38 cellular contexts compared by ENCODE assay signal in genomic region chr3:154422694-154423093, GRCh38. TPM values are rescaled to one million over a fixed set of nuclear protein-coding genes. Genes with fewer than 3 reads are reported as not detected.
"Had no signal": no experiment of that assay in that cellular context is flagged by ENCODE, and none has a peak within 500 bp of the region (broad histone marks: within the 10 kb centered on the region; RNA-seq: fewer than 3 reads in every experiment).

No MANE protein-coding gene starts in this region.

- H3K4me1 ChIP-seq: adrenal gland, ascending aorta, breast epithelium had no signal

- H3K9me3 ChIP-seq: adrenal gland, ascending aorta, body of pancreas, breast epithelium had no signal

- DNase-seq: activated effector memory CD4-positive, alpha-beta T cell treated with anti-CD3 and anti-CD28 coated beads, Interleukin-2, amount 50 U/mL, for 16 hours; activated effector memory CD4-positive, alpha-beta T cell treated with Interleukin-2 at 50 U/mL for 16 hours; activated gamma-delta T cell; activated gamma-delta T cell treated with Interleukin-2 at 50 U/mL for 16 hours; activated naive CD4-positive, alpha-beta T cell; activated naive CD4-positive, alpha-beta T cell treated with anti-CD3 and anti-CD28 coated beads for 36 hours; activated naive CD4-positive, alpha-beta T cell treated with anti-CD3 and anti-CD28 coated beads, Interleukin-2, amount 10 ng/mL, durations not matched to agents 7 days and 5 days; activated naive CD4-positive, alpha-beta T cell treated with anti-CD3 and anti-CD28 coated beads, Interleukin-2, amount 50 U/mL, for 16 hours; activated naive CD4-positive, alpha-beta T cell treated with Interleukin-2 at 50 U/mL for 16 hours; activated naive CD8-positive, alpha-beta T cell treated with anti-CD3 and anti-CD28 coated beads for 36 hours; activated naive CD8-positive, alpha-beta T cell treated with anti-CD3 and anti-CD28 coated beads, Interleukin-2, amount 10 ng/mL, durations not matched to agents 7 days and 5 days; activated naive CD8-positive, alpha-beta T cell treated with anti-CD3 and anti-CD28 coated beads, Interleukin-2, amount 50 U/mL, for 24 hours; activated T-cell treated with anti-CD3 and anti-CD28 coated beads, Interleukin-2, amount 50 U/mL, for 1 hour; activated T-cell treated with anti-CD3 and anti-CD28 coated beads, Interleukin-2, amount 50 U/mL, for 24 hours; activated T-cell treated with anti-CD3 and anti-CD28 coated beads, Interleukin-2, amount 50 U/mL, for 4 hours; activated T-cell treated with anti-CD3 and anti-CD28 coated beads, Interleukin-2, amount 50 U/mL, for 48 hours; activated T-cell treated with anti-CD3 and anti-CD28 coated beads, Interleukin-2, amount 50 U/mL, for 72 hours; adrenal gland; amniotic stem cell; amygdala; anterior cingulate cortex; aorta; body of pancreas; brain microvascular endothelial cell; caudate nucleus; central memory CD4-positive, alpha-beta T cell; cerebellar nuclear complex had no signal

- H3K4me3 ChIP-seq: adrenal gland, ascending aorta, body of pancreas, breast epithelium, cardiac muscle cell had no signal

- H3K36me3 ChIP-seq: adrenal gland, ascending aorta, brain microvascular endothelial cell, breast epithelium, cardiac muscle cell had no signal

- H3K27ac ChIP-seq: adrenal gland, ascending aorta, body of pancreas, brain microvascular endothelial cell, breast epithelium, cardiac muscle cell had no signal

- FAIRE-seq: astrocyte, bronchial epithelial cell had no signal

- ATAC-seq: activated naive CD4-positive, alpha-beta T cell treated with anti-CD3 and anti-CD28 coated beads, Interleukin-2, amount 50 U/mL, for 72 hours; activated naive CD8-positive, alpha-beta T cell treated with anti-CD3 and anti-CD28 coated beads, Interleukin-2, amount 50 U/mL, for 24 hours; activated T-cell treated with anti-CD3 and anti-CD28 coated beads, Interleukin-2, amount 50 U/mL, for 4 hours; activated T-cell treated with anti-CD3 and anti-CD28 coated beads, Interleukin-2, amount 50 U/mL, for 72 hours; activated T-helper 17 cell treated with anti-CD3 and anti-CD28 coated beads, Interleukin-2, amount 50 U/mL, for 72 hours; body of pancreas had no signal

RNA-seq across cellular contexts. Expression of gene GPR149, which starts 7.3 kb away (rescaled TPM):
- total RNA-seq: activated naive CD4-positive, alpha-beta T cell treated with anti-CD3 and anti-CD28 coated beads for 36 hours; activated naive CD4-positive, alpha-beta T cell treated with anti-CD3 and anti-CD28 coated beads, Interleukin-2, amount 50 U/mL, for 72 hours; activated naive CD8-positive, alpha-beta T cell treated with anti-CD3 and anti-CD28 coated beads for 36 hours; activated naive CD8-positive, alpha-beta T cell treated with anti-CD3 and anti-CD28 coated beads, Interleukin-2, amount 10 ng/mL, durations not matched to agents 7 days and 5 days; activated T-cell treated with anti-CD3 and anti-CD28 coated beads, Interleukin-2, amount 50 U/mL, for 4 hours; activated T-cell treated with anti-CD3 and anti-CD28 coated beads, Interleukin-2, amount 50 U/mL, for 72 hours; activated T-helper 1 cell treated with anti-CD3 and anti-CD28 coated beads, Interleukin-12 subunit alpha, Interleukin-12 subunit beta, Interleukin-2, Interleukin-4 antibody, amounts not matched to agents 30 ng/mL and 10 ng/mL and 1 ng/mL, durations not matched to agents 14 hours and 24 hours and 36 hours; activated T-helper 17 cell treated with anti-CD3 and anti-CD28 coated beads, Interleukin-2, amount 50 U/mL, for 72 hours; activated T-helper 2 cell treated with anti-CD3 and anti-CD28 coated beads, Interferon-gamma antibody, Interleukin-2, Interleukin-4, amounts not matched to agents 10 μg/mL and 5 μg/mL and 100 μg/mL, durations not matched to agents 14 hours and 24 hours and 36 hours; adrenal gland; aorta; ascending aorta; astrocyte; body of pancreas; breast epithelium; bronchial epithelial cell; cardiac muscle cell; cardiac septum; chondrocyte had no signal
